Comparison of ENCODE assay signal across 1 cellular context in genomic region chr22:19480789-19481188, GRCh38.
TF ChIP-seq lines count a peak whose summit lies in the region.

No MANE protein-coding gene starts in this region.

TF ChIP-seq in K562, 482 proteins besides CTCF, POLR2A, EP300 and RAD21 (continued from another document):
- TF ChIP-seq MGA (IDR thresholded peaks at IDR 0.05) (no peak), FOXA3 (CRISPR knock-in tag; conservative IDR thresholded peaks at IDR 0.05 in 1 of 2, IDR thresholded peaks at IDR 0.05 in 1 of 2) (no peak), ZBTB11 (CRISPR knock-in tag; IDR thresholded peaks at IDR 0.05) (no peak), ZNF57 (CRISPR knock-in tag; IDR thresholded peaks at IDR 0.05) (no peak), NR2C2 (CRISPR knock-in tag; IDR thresholded peaks at IDR 0.05) (no peak), NR2C2 (tag; IDR thresholded peaks at IDR 0.05) (no peak), TAF1 (IDR thresholded peaks at IDR 0.05; ENCODE audit: control insufficient read depth, extremely low read depth, insufficient read depth, low read length, severe bottlenecking) (no peak)
